8 cellular contexts compared by ENCODE assay signal in genomic region chr15:70094690-70095311, GRCh38. TPM values are rescaled to one million over a fixed set of nuclear protein-coding genes. Genes with fewer than 3 reads are reported as not detected.
DNase-seq lines count a peak whose midpoint lies in the region; ATAC-seq and TF ChIP-seq lines count a peak whose summit lies in the region.

No MANE protein-coding gene starts in this region.

- peaks cover 60% of the 10 kb centered on the region for H3K79me2 ChIP-seq in neural cell (replicated peaks; ENCODE audit: insufficient read depth, low read length)

- DNase-seq in GM12864 (ENCODE audit: low read depth): no peak
- peak; percentile 3 for DNase-seq in NCI-H774 (lab: John Stamatoyannopoulos, UW)
- DNase-seq in dermis blood vessel endothelial cell: peak; percentile 27
- no peak for DNase-seq in stimulated activated CD4-positive, alpha-beta T cell treated with anti-CD3 and anti-CD28 coated beads, Interleukin-2, amount 100 ng/mL, for 24 hours
- DNase-seq in AG20443 (ENCODE audit: low spot score): no peak
- DNase-seq in foreskin keratinocyte: no peak

- peaks cover 10% of the 10 kb centered on the region for H3F3A ChIP-seq in neural cell (ENCODE audit: insufficient read depth, low read length, poor library complexity, severe bottlenecking)

- ATAC-seq in foreskin keratinocyte: no peak
- no peak for ATAC-seq in HG03520 (IDR thresholded peaks at IDR 0.05; ENCODE audit: unreplicated experiment)

- peak; percentile 8 for TF ChIP-seq RAD21 in neural cell (conservative IDR thresholded peaks at IDR 0.05)

- peak overlapping the region; percentile 89 for H3K9ac ChIP-seq in neural cell (ENCODE audit: low read length)

- H3K27me3 ChIP-seq in neural cell (ENCODE audit: insufficient read depth, low read depth, low read length) (peaks cover 8% of the 10 kb centered on the region), foreskin keratinocyte (no peaks in the 10 kb centered on the region)

- no peaks in the 10 kb centered on the region for H4K20me1 ChIP-seq in neural cell (ENCODE audit: insufficient read depth)

- TF ChIP-seq CTCF in GM12864 (IDR thresholded peaks at IDR 0.05; ENCODE audit: low read depth, low read length, missing control alignments) (no peak), neural cell (IDR thresholded peaks at IDR 0.05; ENCODE audit: poor library complexity, severe bottlenecking) (no peak), foreskin keratinocyte (conservative IDR thresholded peaks at IDR 0.05) (no peak)

- H2AFZ ChIP-seq in neural cell (ENCODE audit: low read depth, low read length): no peak overlapping the region

- H3K4me2 ChIP-seq in neural cell (ENCODE audit: low read length): peak overlapping the region; percentile 49

- no peaks in the 10 kb centered on the region for H3K9me3 ChIP-seq in neural cell (ENCODE audit: low read length)

- H3K36me3 ChIP-seq in neural cell (ENCODE audit: insufficient read depth, low read length): no peaks in the 10 kb centered on the region

- no peak for TF ChIP-seq EP300 in neural cell (conservative IDR thresholded peaks at IDR 0.05; ENCODE audit: poor library complexity, severe bottlenecking)

- H3K27ac ChIP-seq in neural cell (ENCODE audit: low read length) (no peak overlapping the region), foreskin keratinocyte (no peak overlapping the region)

- peak overlapping the region; percentile 96 for H3K4me3 ChIP-seq in GM12864 (ENCODE audit: low read depth, low read length)
- peak overlapping the region; percentile 92 for H3K4me3 ChIP-seq in neural cell (ENCODE audit: low read length)

- peaks cover 14% of the 10 kb centered on the region for H3K4me1 ChIP-seq in foreskin keratinocyte

- no peaks in the 10 kb centered on the region for H3K9me2 ChIP-seq in neural cell (ENCODE audit: insufficient read depth, low read length)

TF ChIP-seq in neural cell, 6 proteins besides CTCF, POLR2A, EP300 and RAD21:
- no peak for TF ChIP-seq REST (IDR thresholded peaks at IDR 0.05; ENCODE audit: borderline replicate concordance)
- no peak for TF ChIP-seq EZH2 (IDR thresholded peaks at IDR 0.05; ENCODE audit: borderline replicate concordance, insufficient read depth, low read length, poor library complexity, severe bottlenecking)
- TF ChIP-seq MXI1 (conservative IDR thresholded peaks at IDR 0.05; ENCODE audit: poor library complexity, severe bottlenecking): no peak

RNA-seq across cellular contexts. Expression of gene TLE3, which starts 2.9 kb away (rescaled TPM):
- total RNA-seq in dermis blood vessel endothelial cell: 25.4 and 38.3 TPM in 2 replicates
- 22.8 and 27.6 TPM in 2 replicates for polyA plus RNA-seq in neural cell
- 19.8 and 23.6 TPM in 2 replicates for polyA minus RNA-seq in neural cell
- total RNA-seq in foreskin keratinocyte: 24.1 and 28.1 TPM in 2 replicates
- polyA plus RNA-seq in foreskin keratinocyte: 11.3 and 14.0 TPM in 2 replicates

Comparison
In these comparisons a context has a peak if more than half of its experiments do, and no peak if none do; other contexts are left out.
1. DNase-seq: peak in NCI-H774 (single experiment) and dermis blood vessel endothelial cell (single experiment); none in GM12864 (single experiment), stimulated activated CD4-positive, alpha-beta T cell treated with anti-CD3 and anti-CD28 coated beads, Interleukin-2, amount 100 ng/mL, for 24 hours (0 of 2), AG20443 (single experiment) and foreskin keratinocyte (0 of 2).